In the genomic region with DNA sequence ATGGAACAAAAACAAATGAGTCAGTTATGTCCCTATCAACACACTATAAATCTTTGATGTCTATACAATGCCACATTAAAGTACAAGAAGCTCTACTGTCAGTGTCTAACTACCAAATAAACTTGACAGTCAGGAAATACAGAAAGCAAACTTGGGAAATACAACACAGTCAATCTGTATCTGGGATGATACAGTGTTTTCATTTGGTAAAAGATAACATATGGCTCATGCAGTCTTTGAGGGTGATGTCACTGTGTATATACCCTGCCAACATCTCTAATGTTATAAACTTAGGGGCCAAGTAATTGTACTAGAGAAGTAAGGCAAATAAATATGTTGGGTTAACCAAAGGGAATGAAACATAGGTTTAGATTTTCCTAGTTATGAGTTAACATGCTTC, we compare ENCODE assay signal across 1 cellular context.
TF ChIP-seq lines count a peak whose summit lies in the region.

No MANE protein-coding gene starts in this region.

TF ChIP-seq in SK-N-SH, 30 proteins besides CTCF, POLR2A, EP300 and RAD21 (continued from another document):
- TF ChIP-seq GATA2 (CRISPR knock-in tag; IDR thresholded peaks at IDR 0.05) (no peak), YY1 (IDR thresholded peaks at IDR 0.05; ENCODE audit: low read depth) (no peak), FOXJ3 (CRISPR knock-in tag; IDR thresholded peaks at IDR 0.05) (no peak), FOXM1 (IDR thresholded peaks at IDR 0.05; ENCODE audit: low read depth) (0 out of 2 replicates have a peak, but pooled peaks have one; percentile 45), ELF1 (IDR thresholded peaks at IDR 0.05) (no peak), TEAD4 (IDR thresholded peaks at IDR 0.05; ENCODE audit: borderline replicate concordance, insufficient read depth) (0 out of 2 replicates have a peak, but pooled peaks have one; percentile 41), NRF1 (IDR thresholded peaks at IDR 0.05; ENCODE audit: low read depth, low read length) (no peak), FOSL2 (IDR thresholded peaks at IDR 0.05; ENCODE audit: borderline replicate concordance, low read depth) (peak; percentile 69), NFIC (IDR thresholded peaks at IDR 0.05; ENCODE audit: borderline replicate concordance) (peak; percentile 84), POLR2AphosphoS5 (IDR thresholded peaks at IDR 0.05; ENCODE audit: low read depth, low read length) (peak; percentile 42; the same call in 1 of the 2 replicates)
- TF ChIP-seq, protein P1, sequence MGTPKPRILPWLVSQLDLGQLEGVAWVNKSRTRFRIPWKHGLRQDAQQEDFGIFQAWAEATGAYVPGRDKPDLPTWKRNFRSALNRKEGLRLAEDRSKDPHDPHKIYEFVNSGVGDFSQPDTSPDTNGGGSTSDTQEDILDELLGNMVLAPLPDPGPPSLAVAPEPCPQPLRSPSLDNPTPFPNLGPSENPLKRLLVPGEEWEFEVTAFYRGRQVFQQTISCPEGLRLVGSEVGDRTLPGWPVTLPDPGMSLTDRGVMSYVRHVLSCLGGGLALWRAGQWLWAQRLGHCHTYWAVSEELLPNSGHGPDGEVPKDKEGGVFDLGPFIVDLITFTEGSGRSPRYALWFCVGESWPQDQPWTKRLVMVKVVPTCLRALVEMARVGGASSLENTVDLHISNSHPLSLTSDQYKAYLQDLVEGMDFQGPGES (IDR thresholded peaks at IDR 0.05; ENCODE audit: low read depth, low read length), result no peak
- TF ChIP-seq, protein P2, sequence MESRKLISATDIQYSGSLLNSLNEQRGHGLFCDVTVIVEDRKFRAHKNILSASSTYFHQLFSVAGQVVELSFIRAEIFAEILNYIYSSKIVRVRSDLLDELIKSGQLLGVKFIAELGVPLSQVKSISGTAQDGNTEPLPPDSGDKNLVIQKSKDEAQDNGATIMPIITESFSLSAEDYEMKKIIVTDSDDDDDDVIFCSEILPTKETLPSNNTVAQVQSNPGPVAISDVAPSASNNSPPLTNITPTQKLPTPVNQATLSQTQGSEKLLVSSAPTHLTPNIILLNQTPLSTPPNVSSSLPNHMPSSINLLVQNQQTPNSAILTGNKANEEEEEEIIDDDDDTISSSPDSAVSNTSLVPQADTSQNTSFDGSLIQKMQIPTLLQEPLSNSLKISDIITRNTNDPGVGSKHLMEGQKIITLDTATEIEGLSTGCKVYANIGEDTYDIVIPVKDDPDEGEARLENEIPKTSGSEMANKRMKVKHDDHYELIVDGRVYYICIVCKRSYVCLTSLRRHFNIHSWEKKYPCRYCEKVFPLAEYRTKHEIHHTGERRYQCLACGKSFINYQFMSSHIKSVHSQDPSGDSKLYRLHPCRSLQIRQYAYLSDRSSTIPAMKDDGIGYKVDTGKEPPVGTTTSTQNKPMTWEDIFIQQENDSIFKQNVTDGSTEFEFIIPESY (IDR thresholded peaks at IDR 0.05; ENCODE audit: borderline replicate concordance, low read depth), result 0 out of 2 replicates have a peak, but pooled peaks have one; percentile 29
- TF ChIP-seq, protein P3, sequence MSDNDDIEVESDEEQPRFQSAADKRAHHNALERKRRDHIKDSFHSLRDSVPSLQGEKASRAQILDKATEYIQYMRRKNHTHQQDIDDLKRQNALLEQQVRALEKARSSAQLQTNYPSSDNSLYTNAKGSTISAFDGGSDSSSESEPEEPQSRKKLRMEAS (IDR thresholded peaks at IDR 0.05; ENCODE audit: low read depth), result peak; percentile 38; the same call in 1 of the 2 replicates
- TF ChIP-seq, protein P4, sequence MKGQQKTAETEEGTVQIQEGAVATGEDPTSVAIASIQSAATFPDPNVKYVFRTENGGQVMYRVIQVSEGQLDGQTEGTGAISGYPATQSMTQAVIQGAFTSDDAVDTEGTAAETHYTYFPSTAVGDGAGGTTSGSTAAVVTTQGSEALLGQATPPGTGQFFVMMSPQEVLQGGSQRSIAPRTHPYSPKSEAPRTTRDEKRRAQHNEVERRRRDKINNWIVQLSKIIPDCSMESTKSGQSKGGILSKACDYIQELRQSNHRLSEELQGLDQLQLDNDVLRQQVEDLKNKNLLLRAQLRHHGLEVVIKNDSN (IDR thresholded peaks at IDR 0.05; ENCODE audit: borderline replicate concordance, low read depth), result no peak
